ENCODE assay signal across 21 cellular contexts in genomic region chr1:50582346-50582745, GRCh38.
DNase-seq lines count a peak whose midpoint lies in the region; ATAC-seq and TF ChIP-seq lines count a peak whose summit lies in the region.
"Had no signal": no experiment of that assay in that cellular context is flagged by ENCODE, and none has a peak within 500 bp of the region (broad histone marks: within the 10 kb centered on the region; RNA-seq: fewer than 3 reads in every experiment).

No MANE protein-coding gene starts in this region.

- H3T11ph ChIP-seq in H9 (ENCODE audit: low read length): no peak overlapping the region

- H2BK120ac ChIP-seq in H9 (ENCODE audit: low read depth, low read length, poor library complexity, severe bottlenecking): no peak overlapping the region

- H3K9ac ChIP-seq in H9 (ENCODE audit: extremely low read depth, insufficient read length, low read length) (no peak overlapping the region), neural progenitor cell (no peak overlapping the region)
- H3K9ac ChIP-seq: BLaER1, GM23248 had no signal

- WGBS in H9 (ENCODE audit: extremely low coverage, insufficient read length, low lambda C conversion rate): no CpG with 5 or more reads among the region's 3 CpGs

- POLR2A ChIA-PET in AG04450 (lab: Yijun Ruan, JAX): no interaction called here

- H3K4me1 Mint-ChIP-seq in H9 (peaks cover 9 to 14% of the 10 kb centered on the region in 2 experiments), neural progenitor cell (no peaks in the 10 kb centered on the region)

- DNase-seq in AG04450 (ENCODE audit: low read depth, low spot score) (no peak), H9 (no peak), cardiac fibroblast (ENCODE audit: low read depth in 2 of 2) (no peak), neural progenitor cell (ENCODE audit: low spot score) (no peak), NCI-H1105 (lab: John Stamatoyannopoulos, UW) (no peak)
- DNase-seq: CD4-positive, CD25-positive, alpha-beta regulatory T cell; DMS153; GM23248; Karpas-422; NCI-H2029; NCI-H446; NCI-H524 treated with DMSO at 0.1 percent for 48 hours; NCI-H82; NK-92 treated with Interleukin-12 subunit alpha and Interleukin-12 subunit beta, amount 100 ng/mL, for 24 hours; Right ventricle myocardium superior; RPMI8226 had no signal

- H3K4me2 ChIP-seq in H9 (ENCODE audit: insufficient read depth, insufficient read length, low read length) (no peak overlapping the region), neural progenitor cell (no peak overlapping the region)
- H3K4me2 ChIP-seq: BLaER1 had no signal

- no peak overlapping the region for H4K91ac ChIP-seq in H9 (ENCODE audit: insufficient read length, low read depth, low read length)

- H2BK20ac ChIP-seq in H9 (ENCODE audit: low read depth, low read length, poor library complexity, severe bottlenecking): no peak overlapping the region

- no peak overlapping the region for H2BK5ac ChIP-seq in H9 (ENCODE audit: insufficient read length, low read length)

- no peak overlapping the region for H3K4me3 Mint-ChIP-seq in H9
- H3K4me3 Mint-ChIP-seq in neural progenitor cell: no peak overlapping the region
- H3K4me3 Mint-ChIP-seq: CD4-positive, CD25-positive, alpha-beta regulatory T cell had no signal

- H3K23ac ChIP-seq in H9 (ENCODE audit: insufficient read length, low read depth, low read length): no peak overlapping the region

- H3K4me3 ChIP-seq in AG04450 (ENCODE audit: low read depth, low read length) (no peak overlapping the region), cardiac fibroblast (replicated peaks in 1 of 2; ENCODE audit: low read depth in 2 of 2, low read length in 2 of 2) (no peak overlapping the region), neural progenitor cell (no peak overlapping the region)
- H3K4me3 ChIP-seq: BLaER1, GM23248, HAP-1, SJSA1 had no signal

- H2AK5ac ChIP-seq in H9 (ENCODE audit: insufficient read length, low read length): no peak overlapping the region

- no peak overlapping the region for H2BK15ac ChIP-seq in H9 (ENCODE audit: low read depth, low read length)

- no peak overlapping the region for H3K56ac ChIP-seq in H9 (ENCODE audit: insufficient read length, low read depth, low read length)

- H3K27me3 ChIP-seq in AG04450 (ENCODE audit: control insufficient read depth, insufficient read depth, low read length) (no peaks in the 10 kb centered on the region), H9 (ENCODE audit: insufficient read depth, low read length) (no peaks in the 10 kb centered on the region), neural progenitor cell (no peaks in the 10 kb centered on the region)
- H3K27me3 ChIP-seq: BLaER1, SJSA1 had no signal

- H3K36me3 ChIP-seq in neural progenitor cell: no peaks in the 10 kb centered on the region
- H3K36me3 ChIP-seq: HAP-1 had no signal

- no peak overlapping the region for H4K8ac ChIP-seq in H9 (replicated peaks; ENCODE audit: insufficient read length, low read depth, low read length)

- H3K4ac ChIP-seq in H9 (ENCODE audit: low read depth, low read length): no peak overlapping the region

- H3K27me3 Mint-ChIP-seq in H9 (ENCODE audit: low read depth) (no peaks in the 10 kb centered on the region), neural progenitor cell (ENCODE audit: insufficient read depth, low read depth) (peaks cover under 1% of the 10 kb centered on the region)
- H3K27me3 Mint-ChIP-seq: CD4-positive, CD25-positive, alpha-beta regulatory T cell had no signal

- H4K20me1 ChIP-seq in H9 (ENCODE audit: control insufficient read depth, insufficient read depth, insufficient read length): no peaks in the 10 kb centered on the region
- no peaks in the 10 kb centered on the region for H4K20me1 ChIP-seq in neural progenitor cell (ENCODE audit: low read depth)
- H4K20me1 ChIP-seq: BLaER1 had no signal

- H3K4me1 ChIP-seq in H9 (ENCODE audit: insufficient read depth, low read length) (no peaks in the 10 kb centered on the region), neural progenitor cell (peaks cover 8% of the 10 kb centered on the region)
- H3K4me1 ChIP-seq: BLaER1, SJSA1 had no signal

- no peaks in the 10 kb centered on the region for H3K79me1 ChIP-seq in H9 (ENCODE audit: insufficient read depth, low read depth, low read length, poor library complexity, severe bottlenecking)

- H2BK12ac ChIP-seq in H9 (ENCODE audit: insufficient read length, low read depth, low read length): no peak overlapping the region

- no peaks in the 10 kb centered on the region for H3K23me2 ChIP-seq in H9 (ENCODE audit: insufficient read length, low read depth, low read length, poor library complexity, severe bottlenecking)

- H3K36me3 Mint-ChIP-seq in H9 (ENCODE audit: insufficient read depth in 1 of 3, low read depth in 3 of 3) (no peaks in the 10 kb centered on the region), neural progenitor cell (peaks cover 3% of the 10 kb centered on the region)

- peaks cover 5% of the 10 kb centered on the region for H3F3A ChIP-seq in neural progenitor cell (ENCODE audit: low read depth)

- TF ChIP-seq CTCF in AG04450 (IDR thresholded peaks at IDR 0.05; ENCODE audit: low read depth, low read length) (peak; percentile 14; the same call in 1 of the 2 replicates), H9 (conservative IDR thresholded peaks at IDR 0.05) (peak; percentile 43), cardiac fibroblast (IDR thresholded peaks at IDR 0.05; ENCODE audit: low read depth, low read length) (peak; percentile 17), neural progenitor cell (IDR thresholded peaks at IDR 0.05) (peak; percentile 20)

- H4K5ac ChIP-seq in H9 (ENCODE audit: insufficient read length, low read depth, low read length): no peak overlapping the region

- H3K79me2 ChIP-seq in H9 (ENCODE audit: insufficient read depth, low read length) (no peaks in the 10 kb centered on the region), neural progenitor cell (ENCODE audit: low read depth) (no peaks in the 10 kb centered on the region)

- H3K27ac ChIP-seq in AG04450 (ENCODE audit: low read depth, low read length): no peak overlapping the region
- H3K27ac ChIP-seq in H9 (ENCODE audit: insufficient read length, low read depth, low read length): no peak overlapping the region
- H3K27ac ChIP-seq in neural progenitor cell: no peak overlapping the region
- H3K27ac ChIP-seq: BLaER1, GM23248, SJSA1 had no signal

- H2AFZ ChIP-seq in H9 (ENCODE audit: low read length) (no peak overlapping the region), neural progenitor cell (replicated peaks) (no peak overlapping the region)
- H2AFZ ChIP-seq: GM23248 had no signal

- no peak overlapping the region for H3K18ac ChIP-seq in H9 (ENCODE audit: insufficient read length, low read depth, low read length)

- CTCF ChIA-PET in AG04450 (lab: Charles Lee): interaction anchor here (0.6 kb wide), 1 partner anchor 60 kb away, joined by 3 read pairs; no protein-coding TSS in a partner anchor

- H3K9me3 ChIP-seq in AG04450 (ENCODE audit: control insufficient read depth, insufficient read depth, low read length) (no peaks in the 10 kb centered on the region), H9 (ENCODE audit: control insufficient read depth, low read depth, low read length) (no peaks in the 10 kb centered on the region), neural progenitor cell (ENCODE audit: low read depth) (no peaks in the 10 kb centered on the region)
- H3K9me3 ChIP-seq: BLaER1, HAP-1, SJSA1 had no signal

- ATAC-seq in GM18870 (IDR thresholded peaks at IDR 0.05; ENCODE audit: unreplicated experiment) (no peak), HG03095 (IDR thresholded peaks at IDR 0.05; ENCODE audit: unreplicated experiment) (no peak)

- H3K27ac Mint-ChIP-seq in H9: no peak overlapping the region
- no peak overlapping the region for H3K27ac Mint-ChIP-seq in neural progenitor cell
- H3K27ac Mint-ChIP-seq: CD4-positive, CD25-positive, alpha-beta regulatory T cell had no signal

- H3K9me3 Mint-ChIP-seq in H9 (no peaks in the 10 kb centered on the region), neural progenitor cell (no peaks in the 10 kb centered on the region)
- H3K9me3 Mint-ChIP-seq: CD4-positive, CD25-positive, alpha-beta regulatory T cell had no signal

- no peak overlapping the region for H3K14ac ChIP-seq in H9 (ENCODE audit: insufficient read depth, low read length)
